Comparison of ENCODE assay signal across 11 cellular contexts in the genomic region with DNA sequence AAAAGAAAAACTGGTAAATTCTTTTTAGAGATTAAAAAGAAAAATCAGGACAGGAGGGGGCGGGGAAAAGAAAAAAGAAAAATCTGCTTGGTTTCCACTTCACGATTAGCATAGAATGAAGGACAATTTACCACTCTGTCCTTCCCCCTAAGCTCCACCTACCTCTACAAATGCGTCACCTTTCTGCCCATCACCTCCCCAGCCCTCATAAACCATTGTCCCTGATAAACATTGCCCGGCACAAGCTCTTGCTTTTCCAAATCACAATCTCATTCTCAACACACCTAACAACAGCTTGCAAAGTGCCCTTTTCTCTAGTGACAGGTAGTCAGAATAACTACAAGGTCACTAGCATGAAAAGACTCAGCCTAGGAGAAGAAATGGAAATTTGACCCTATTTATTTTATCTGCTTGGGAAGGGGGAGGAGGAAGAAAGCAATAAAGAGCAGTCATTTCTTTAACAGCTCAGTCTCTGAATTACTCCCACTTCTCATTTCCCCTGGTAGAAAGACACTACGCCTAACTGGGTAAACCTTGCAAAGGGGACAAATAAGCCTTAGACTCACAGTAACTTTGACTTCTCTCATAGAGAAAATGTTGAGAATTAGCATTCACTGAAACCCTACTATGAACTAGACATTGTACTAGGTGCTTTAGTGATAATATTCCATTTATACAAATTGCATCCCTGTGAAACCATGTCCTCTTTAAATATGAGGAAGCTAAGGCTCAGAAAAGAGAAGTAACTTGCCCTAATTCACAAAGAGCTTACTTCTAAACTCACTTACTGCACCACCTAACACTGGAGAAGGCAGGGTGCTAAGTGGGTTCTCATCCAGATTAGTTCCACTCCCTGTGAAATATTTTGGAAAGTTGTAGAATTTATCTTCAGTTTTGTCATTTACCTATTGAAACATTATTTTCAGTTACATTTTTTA.
A peak's percentile ranks its signal among the peaks of the same experiment; 100 is the strongest.
DNase-seq lines count a peak whose midpoint lies in the region; ATAC-seq, FAIRE-seq and TF ChIP-seq lines count a peak whose summit lies in the region.
"Had no signal": no experiment of that assay in that cellular context is flagged by ENCODE, and none has a peak within 500 bp of the region (broad histone marks: within the 10 kb centered on the region; RNA-seq: fewer than 3 reads in every experiment).

No MANE protein-coding gene starts in this region.

- ATAC-seq in HG02885 (IDR thresholded peaks at IDR 0.05; ENCODE audit: poor library complexity, unreplicated experiment) = no peak
- ATAC-seq in HG02623 (IDR thresholded peaks at IDR 0.05; ENCODE audit: unreplicated experiment) = no peak

- FAIRE-seq in small intestine (lab: Jason Lieb, UNC) = no peak
- FAIRE-seq: endometrium had no signal

- peaks cover 7% of the 10 kb centered on the region for H3K4me1 ChIP-seq in HEK293 (ENCODE audit: control insufficient read depth, insufficient read depth, low read length)
- no peaks in the 10 kb centered on the region for H3K4me1 ChIP-seq in small intestine (ENCODE audit: control insufficient read depth in 2 of 2, insufficient read depth in 1 of 2, low read depth in 1 of 2, low read length in 1 of 2)

- CTCF ChIA-PET in HEK293 (lab: Yijun Ruan, JAX) = interaction anchor here (1.0 kb wide), 1 partner anchor 14 kb away, joined by 3 read pairs; no protein-coding TSS in a partner anchor

- H3K27ac ChIP-seq in HEK293 (ENCODE audit: extremely low read depth, low read depth, low read length) (no peak overlapping the region), small intestine (ENCODE audit: low read depth in 1 of 2, low read length in 1 of 2) (no peak overlapping the region)

- no peaks in the 10 kb centered on the region for H3K27me3 ChIP-seq in small intestine (ENCODE audit: control insufficient read depth in 2 of 2, insufficient read depth in 2 of 2, low read length in 2 of 2)

- H3K36me3 ChIP-seq in HEK293 (ENCODE audit: control insufficient read depth in 2 of 2, insufficient read depth in 1 of 2, low read length in 2 of 2) (no peaks in the 10 kb centered on the region), small intestine (ENCODE audit: control insufficient read depth in 2 of 2, insufficient read depth in 2 of 2, low read length in 2 of 2) (no peaks in the 10 kb centered on the region)

- POLR2A ChIA-PET in HEK293 (lab: Yijun Ruan, JAX) = no interaction called here

- no peak for TF ChIP-seq CTCF in HEK293 (tag by site-specific recombination; IDR thresholded peaks at IDR 0.05)

- H3K4me3 ChIP-seq in HEK293 (ENCODE audit: low read depth, low read length) = no peak overlapping the region
- no peak overlapping the region for H3K4me3 ChIP-seq in small intestine (ENCODE audit: low read depth in 1 of 2, low read length in 2 of 2)

- 22 to 39% (median 31%) methylated on average over 5 of the region's 5 CpGs for WGBS in small intestine, 3 donors

- DNase-seq in NOMO-1 treated with dmso at 0.1 percent for 144 hours (lab: John Stamatoyannopoulos, UW; ENCODE audit: unreplicated experiment) (peak; percentile 67), iPS-NIHi11 (ENCODE audit: low spot score) (peak; percentile 30), small intestine (peak; percentile 49), NCI-H1436 (lab: John Stamatoyannopoulos, UW) (no peak)
- DNase-seq in activated CD4-positive, alpha-beta T cell treated with anti-CD3 and anti-CD28 coated beads for 48 hours = no peak
- DNase-seq: Calu3; stimulated activated CD4-positive, alpha-beta T cell treated with anti-CD3 and anti-CD28 coated beads, Interleukin-4, amount 100 ng/mL, for 24 hours had no signal

- no peaks in the 10 kb centered on the region for H3K9me3 ChIP-seq in HEK293 (ENCODE audit: control insufficient read depth, insufficient read depth, low read depth, low read length)
- no peaks in the 10 kb centered on the region for H3K9me3 ChIP-seq in small intestine (ENCODE audit: control insufficient read depth, low read depth)

TF ChIP-seq in HEK293, 187 proteins besides CTCF, POLR2A, EP300 and RAD21 (continues in another document):
- TF ChIP-seq SP2 (tag by site-specific recombination; IDR thresholded peaks at IDR 0.05) (no peak), HOXA7 (CRISPR knock-in tag; IDR thresholded peaks at IDR 0.05; ENCODE audit: borderline replicate concordance) (no peak), FEZF1 (tag by site-specific recombination; IDR thresholded peaks at IDR 0.05) (peak; percentile 81), ZNF280C (tag by site-specific recombination; IDR thresholded peaks at IDR 0.05) (no peak), ZNF174 (tag by site-specific recombination; IDR thresholded peaks at IDR 0.05) (no peak), ZNF692 (tag by site-specific recombination; IDR thresholded peaks at IDR 0.05) (no peak), ELK4 (IDR thresholded peaks at IDR 0.05; ENCODE audit: borderline replicate concordance, low read depth, low read length) (no peak), ZFHX2 (tag by site-specific recombination; conservative IDR thresholded peaks at IDR 0.05) (peak; percentile 28), ZNF335 (tag by site-specific recombination; conservative IDR thresholded peaks at IDR 0.05) (no peak), ZSCAN18 (tag by site-specific recombination; IDR thresholded peaks at IDR 0.05) (no peak), PRDM1 (tag by site-specific recombination; IDR thresholded peaks at IDR 0.05) (no peak; the same call in 1 of the 2 replicates), ZNF121 (tag by site-specific recombination; IDR thresholded peaks at IDR 0.05) (no peak), ZIC2 (tag by site-specific recombination; IDR thresholded peaks at IDR 0.05) (no peak), ZFP41 (tag by site-specific recombination; IDR thresholded peaks at IDR 0.05; ENCODE audit: borderline replicate concordance) (no peak)
- TF ChIP-seq, protein P1, sequence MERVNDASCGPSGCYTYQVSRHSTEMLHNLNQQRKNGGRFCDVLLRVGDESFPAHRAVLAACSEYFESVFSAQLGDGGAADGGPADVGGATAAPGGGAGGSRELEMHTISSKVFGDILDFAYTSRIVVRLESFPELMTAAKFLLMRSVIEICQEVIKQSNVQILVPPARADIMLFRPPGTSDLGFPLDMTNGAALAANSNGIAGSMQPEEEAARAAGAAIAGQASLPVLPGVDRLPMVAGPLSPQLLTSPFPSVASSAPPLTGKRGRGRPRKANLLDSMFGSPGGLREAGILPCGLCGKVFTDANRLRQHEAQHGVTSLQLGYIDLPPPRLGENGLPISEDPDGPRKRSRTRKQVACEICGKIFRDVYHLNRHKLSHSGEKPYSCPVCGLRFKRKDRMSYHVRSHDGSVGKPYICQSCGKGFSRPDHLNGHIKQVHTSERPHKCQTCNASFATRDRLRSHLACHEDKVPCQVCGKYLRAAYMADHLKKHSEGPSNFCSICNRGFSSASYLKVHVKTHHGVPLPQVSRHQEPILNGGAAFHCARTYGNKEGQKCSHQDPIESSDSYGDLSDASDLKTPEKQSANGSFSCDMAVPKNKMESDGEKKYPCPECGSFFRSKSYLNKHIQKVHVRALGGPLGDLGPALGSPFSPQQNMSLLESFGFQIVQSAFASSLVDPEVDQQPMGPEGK (tag by site-specific recombination; IDR thresholded peaks at IDR 0.05) = peak; percentile 29; the same call in 1 of the 2 replicates

Comparison
In these comparisons a context has a peak if more than half of its experiments do, and no peak if none do; other contexts are left out.
1. DNase-seq: peak in NOMO-1 treated with dmso at 0.1 percent for 144 hours (single experiment), iPS-NIHi11 (single experiment) and small intestine (single experiment); none in NCI-H1436 (single experiment) and activated CD4-positive, alpha-beta T cell treated with anti-CD3 and anti-CD28 coated beads for 48 hours (single experiment).